In the genomic region with DNA sequence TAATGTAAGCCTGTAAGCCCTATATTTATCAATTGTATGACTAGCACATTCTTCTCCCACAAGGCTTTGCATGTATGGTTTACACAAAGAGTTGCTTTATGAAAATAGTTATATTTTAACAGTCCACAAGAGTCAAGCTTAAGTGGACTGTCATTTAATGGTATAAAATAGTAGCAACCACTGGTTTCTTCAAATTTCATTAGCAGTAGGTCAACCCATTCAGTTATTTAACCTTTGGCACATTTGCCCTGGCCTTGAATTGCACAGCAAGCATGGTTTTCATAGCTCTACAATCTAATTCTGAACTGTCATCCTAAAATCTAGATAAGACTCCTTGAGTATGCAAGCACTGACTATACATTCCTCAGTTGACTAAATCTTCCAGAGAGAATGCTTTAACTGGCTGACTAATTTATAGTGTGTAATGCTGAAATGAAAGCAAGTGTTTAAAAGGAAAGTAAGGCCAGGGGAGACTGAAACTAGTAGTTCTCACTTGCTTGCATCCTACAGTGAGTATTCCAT, we compare ENCODE assay signal across 8 cellular contexts. TPM values are rescaled to one million over a fixed set of nuclear protein-coding genes. Genes with fewer than 3 reads are reported as not detected.
DNase-seq lines count a peak whose midpoint lies in the region; ATAC-seq and TF ChIP-seq lines count a peak whose summit lies in the region.

No MANE protein-coding gene starts in this region.

- H3K4me3 ChIP-seq in AG10803 (ENCODE audit: low read length) (peak overlapping the region; percentile 66), choroid plexus epithelial cell (ENCODE audit: low read depth, low read length) (peak overlapping the region; percentile 12), suprapubic skin (peak overlapping the region; percentile 81), vagina (peak overlapping the region in 1 of 2 donors; percentile 64)

- no peak overlapping the region for H3K27ac ChIP-seq in suprapubic skin
- H3K27ac ChIP-seq in vagina = no peak overlapping the region

- H3K36me3 ChIP-seq in suprapubic skin = no peaks in the 10 kb centered on the region
- no peaks in the 10 kb centered on the region for H3K36me3 ChIP-seq in vagina

- no peak for TF ChIP-seq POLR2A in suprapubic skin (IDR thresholded peaks at IDR 0.05)
- TF ChIP-seq POLR2A in vagina (IDR thresholded peaks at IDR 0.05) = no peak

- H3K9me3 ChIP-seq in suprapubic skin (no peaks in the 10 kb centered on the region), vagina (no peaks in the 10 kb centered on the region)

- DNase-seq in AG10803 (ENCODE audit: low read depth) = peak; percentile 57
- DNase-seq in choroid plexus epithelial cell (ENCODE audit: low read depth) = peak; percentile 85
- no peak for DNase-seq in suprapubic skin (ENCODE audit: low spot score in 2 of 2)
- DNase-seq in middle frontal gyrus (ENCODE audit: extremely low spot score, low spot score) = no peak
- no peak for DNase-seq in activated gamma-delta T cell treated with Interleukin-2 at 50 U/mL for 16 hours
- no peak for DNase-seq in vagina (ENCODE audit: extremely low spot score in 2 of 2)

- TF ChIP-seq EP300 in suprapubic skin (IDR thresholded peaks at IDR 0.05) = no peak

- H3K4me1 ChIP-seq in suprapubic skin (peaks cover 22% of the 10 kb centered on the region), vagina (peaks cover 4% of the 10 kb centered on the region)

- intact Hi-C loops in vagina (cut with DNase I) = no loop called here

- H3K27me3 ChIP-seq in suprapubic skin = peaks cover 10% of the 10 kb centered on the region
- no peaks in the 10 kb centered on the region for H3K27me3 ChIP-seq in vagina

- TF ChIP-seq CTCF in AG10803 (conservative IDR thresholded peaks at IDR 0.05; ENCODE audit: low read length) = no peak
- no peak for TF ChIP-seq CTCF in choroid plexus epithelial cell (conservative IDR thresholded peaks at IDR 0.05; ENCODE audit: low read depth, low read length)
- no peak for TF ChIP-seq CTCF in suprapubic skin (IDR thresholded peaks at IDR 0.05)
- no peak for TF ChIP-seq CTCF in vagina (IDR thresholded peaks at IDR 0.05)

- ATAC-seq in GM19395 (IDR thresholded peaks at IDR 0.05; ENCODE audit: unreplicated experiment) (peak; percentile 70), HG03354 (IDR thresholded peaks at IDR 0.05; ENCODE audit: poor library complexity, severe bottlenecking, unreplicated experiment) (peak; percentile 54)

RNA-seq across cellular contexts. Expression of a gene that starts 1.8 kb away (rescaled TPM):
- total RNA-seq in suprapubic skin = 1 to 10 TPM; 1.6 to 5.3 (median 3.8) TPM
- total RNA-seq in vagina = 15.5 TPM

Comparison
In these comparisons a context has a peak if more than half of its experiments do, and no peak if none do; other contexts are left out.
1. DNase-seq: peak in AG10803 (single experiment) and choroid plexus epithelial cell (single experiment); none in suprapubic skin (0 of 2), middle frontal gyrus (single experiment), activated gamma-delta T cell treated with Interleukin-2 at 50 U/mL for 16 hours (single experiment) and vagina (0 of 2).